In genomic region chr7:26127411-26127810, GRCh38 we compare ENCODE assay signal across 23 cellular contexts. TPM values are rescaled to one million over a fixed set of nuclear protein-coding genes. Genes with fewer than 3 reads are reported as not detected.
DNase-seq lines count a peak whose midpoint lies in the region; ATAC-seq and TF ChIP-seq lines count a peak whose summit lies in the region.
"Had no signal": no experiment of that assay in that cellular context is flagged by ENCODE, and none has a peak within 500 bp of the region (broad histone marks: within the 10 kb centered on the region; RNA-seq: fewer than 3 reads in every experiment).

No MANE protein-coding gene starts in this region.

- in situ Hi-C loops in ACHN (cut with HindIII; ENCODE audit: low pct_ligation_motif_present, low pct_unique_long_range_greater_than_20kb, low sequenced_read_pairs), result no loop called here

- no peak for ATAC-seq in GM21360 (IDR thresholded peaks at IDR 0.05; ENCODE audit: unreplicated experiment)
- ATAC-seq: heart left ventricle; natural killer cell treated with Interleukin-12 subunit alpha and Interleukin-12 subunit beta and Interleukin-15 and Interleukin-18, amount 100 ng/mL, for 72 hours; stimulated activated naive CD8-positive, alpha-beta T cell treated with anti-CD3 and anti-CD28 coated beads, Interleukin-15, Interleukin-2, amounts not matched to agents 100 U/mL and 50 U/mL, for 24 hours had no signal

- TF ChIP-seq CTCF in GM12865 (IDR thresholded peaks at IDR 0.05; ENCODE audit: insufficient read depth, low read depth, low read length, missing control alignments), result no peak

- DNase-seq in DMS53 (lab: John Stamatoyannopoulos, UW) (peak; percentile 87), GM12865 (ENCODE audit: low read depth) (peak; percentile 26), NCI-H526 treated with DMSO at 0.1 percent for 48 hours (lab: John Stamatoyannopoulos, UW) (peak; percentile 67), germinal center (ENCODE audit: low spot score) (peak; percentile 81), occipital lobe (lab: John Stamatoyannopoulos, UW) (no peak), ACHN (no peak)
- DNase-seq in stimulated activated CD4-positive, alpha-beta T cell treated with anti-CD3 and anti-CD28 coated beads, Interleukin-4, amount 100 ng/mL, for 1 hour, result no peak
- DNase-seq: activated CD8-positive, alpha-beta memory T cell treated with anti-CD3 and anti-CD28 coated beads, Interleukin-2, amount 50 U/mL, for 4 hours; activated gamma-delta T cell; adrenal gland; CD4-positive, alpha-beta T cell; cortex of kidney; heart left ventricle; IMR-90; MG63; NCI-H1694; SJCRH30; stimulated activated naive CD8-positive, alpha-beta T cell treated with anti-CD3 and anti-CD28 coated beads, Interleukin-15, Interleukin-2, amounts not matched to agents 100 U/mL and 50 U/mL, for 24 hours; transverse colon had no signal

- no peak overlapping the region for H3K4me3 ChIP-seq in GM12865 (ENCODE audit: low read depth, low read length)
- H3K4me3 ChIP-seq: adrenal gland, breast epithelium, heart left ventricle, MG63, PC-9, SJCRH30, transverse colon had no signal

RNA-seq across cellular contexts. Expression of gene NFE2L3, which starts 24.6 kb away (rescaled TPM):
- 19.2 TPM for total RNA-seq in occipital lobe
- total RNA-seq: SJCRH30 had no signal

Comparison
In these comparisons a context has a peak if more than half of its experiments do, and no peak if none do; other contexts are left out.
1. DNase-seq: peak in DMS53 (single experiment), GM12865 (single experiment), NCI-H526 treated with DMSO at 0.1 percent for 48 hours (single experiment) and germinal center (single experiment); none in occipital lobe (single experiment), ACHN (single experiment) and stimulated activated CD4-positive, alpha-beta T cell treated with anti-CD3 and anti-CD28 coated beads, Interleukin-4, amount 100 ng/mL, for 1 hour (single experiment).